31 cellular contexts compared by ENCODE assay signal in genomic region chr6:99741092-99741491, GRCh38.
"Had no signal": no experiment of that assay in that cellular context is flagged by ENCODE, and none has a peak within 500 bp of the region (broad histone marks: within the 10 kb centered on the region; RNA-seq: fewer than 3 reads in every experiment).

No MANE protein-coding gene starts in this region.

- H3K4me3 Mint-ChIP-seq: natural killer cell; nephron; neural progenitor cell; stimulated activated memory B cell treated with anti-CD40 and anti-IgM and Interleukin-4, amounts not matched to agents 10 μg/mL and 1 μg/mL and 100 μg/mL, for 72 hours; stimulated activated naive CD8-positive, alpha-beta T cell treated with anti-CD3 and anti-CD28 coated beads, Interleukin-15, amount 100 ng/mL, for 72 hours; type B pancreatic cell had no signal

- H3K9me3 Mint-ChIP-seq: natural killer cell; nephron; neural progenitor cell; stimulated activated memory B cell treated with anti-CD40 and anti-IgM and Interleukin-4, amounts not matched to agents 10 μg/mL and 1 μg/mL and 100 μg/mL, for 72 hours; stimulated activated naive CD8-positive, alpha-beta T cell treated with anti-CD3 and anti-CD28 coated beads, Interleukin-15, amount 100 ng/mL, for 72 hours; type B pancreatic cell had no signal

- H3K4me3 ChIP-seq: neural progenitor cell, ovary, psoas muscle, right lobe of liver, sigmoid colon, smooth muscle cell, spleen, suprapubic skin, testis, tibial artery, transverse colon, upper lobe of right lung, uterus had no signal

- H3K27ac Mint-ChIP-seq: natural killer cell; nephron; neural progenitor cell; progenitor cell of endocrine pancreas; stimulated activated memory B cell treated with anti-CD40 and anti-IgM and Interleukin-4, amounts not matched to agents 10 μg/mL and 1 μg/mL and 100 μg/mL, for 72 hours; stimulated activated naive CD8-positive, alpha-beta T cell treated with anti-CD3 and anti-CD28 coated beads, Interleukin-15, amount 100 ng/mL, for 72 hours; type B pancreatic cell had no signal

- H3K36me3 Mint-ChIP-seq: natural killer cell; neural progenitor cell; stimulated activated memory B cell treated with anti-CD40 and anti-IgM and Interleukin-4, amounts not matched to agents 10 μg/mL and 1 μg/mL and 100 μg/mL, for 72 hours; type B pancreatic cell had no signal

- DNase-seq: natural killer cell; occipital lobe; ovary; posterior cingulate gyrus; psoas muscle; right cardiac atrium; right lobe of liver; sigmoid colon; spleen; stimulated activated CD4-positive, alpha-beta T cell treated with anti-CD3 and anti-CD28 coated beads, Interleukin-12 subunit alpha, Interleukin-12 subunit beta, amount 100 ng/mL, for 4 hours; stimulated activated CD4-positive, alpha-beta T cell treated with anti-CD3 and anti-CD28 coated beads, Interleukin-1b, Interleukin-23, amount 100 ng/mL, for 48 hours; stimulated activated CD4-positive, alpha-beta T cell treated with anti-CD3 and anti-CD28 coated beads, Interleukin-4, amount 100 ng/mL, for 1 hour; stimulated activated CD4-positive, alpha-beta T cell treated with anti-CD3 and anti-CD28 coated beads, Interleukin-4, amount 100 ng/mL, for 4 hours; stimulated activated CD8-positive, alpha-beta memory T cell treated with anti-CD3 and anti-CD28 coated beads, Interleukin-4, amount 100 ng/mL, for 48 hours; stimulated activated naive CD4-positive, alpha-beta T cell; stimulated activated naive CD8-positive, alpha-beta T cell treated with anti-CD3 and anti-CD28 coated beads, Interleukin-15, amount 100 ng/mL, for 72 hours; stimulated activated naive CD8-positive, alpha-beta T cell treated with anti-CD3 and anti-CD28 coated beads, Interleukin-15, Interleukin-2, amounts not matched to agents 100 U/mL and 50 U/mL, for 24 hours; substantia nigra; testis; tibial artery; transverse colon; upper lobe of right lung; uterus had no signal

- H3K4me1 Mint-ChIP-seq: natural killer cell; nephron; neural progenitor cell; stimulated activated memory B cell treated with anti-CD40 and anti-IgM and Interleukin-4, amounts not matched to agents 10 μg/mL and 1 μg/mL and 100 μg/mL, for 72 hours; stimulated activated naive CD8-positive, alpha-beta T cell treated with anti-CD3 and anti-CD28 coated beads, Interleukin-15, amount 100 ng/mL, for 72 hours had no signal

- H3K9me3 ChIP-seq: ovary, psoas muscle, right lobe of liver, sigmoid colon, spleen, suprapubic skin, testis, tibial artery, transverse colon, upper lobe of right lung, uterus had no signal

- H3K4me1 ChIP-seq: neural progenitor cell, parathyroid adenoma, right lobe of liver, spleen, suprapubic skin, testis, tibial artery, transverse colon, upper lobe of right lung, uterus had no signal

- H3K36me3 ChIP-seq: neural progenitor cell, ovary, right lobe of liver, sigmoid colon, spleen, suprapubic skin, tibial artery, transverse colon, upper lobe of right lung, uterus had no signal

- H3K27me3 ChIP-seq: ovary, testis had no signal

- ATAC-seq: natural killer cell; psoas muscle; right cardiac atrium; right lobe of liver; stimulated activated memory B cell treated with anti-CD40 and anti-IgM and Interleukin-4, amounts not matched to agents 10 μg/mL and 1 μg/mL and 100 μg/mL, for 72 hours; stimulated activated naive CD8-positive, alpha-beta T cell treated with anti-CD3 and anti-CD28 coated beads, Interleukin-15, amount 100 ng/mL, for 72 hours; stimulated activated naive CD8-positive, alpha-beta T cell treated with anti-CD3 and anti-CD28 coated beads, Interleukin-15, Interleukin-2, amounts not matched to agents 100 U/mL and 50 U/mL, for 24 hours; upper lobe of right lung had no signal

- H3K27ac ChIP-seq: neural progenitor cell, ovary, parathyroid adenoma, psoas muscle, right lobe of liver, sigmoid colon, spleen, suprapubic skin, testis, tibial artery, transverse colon, upper lobe of right lung, uterus had no signal
